Comparison of ENCODE assay signal across 12 cellular contexts in the genomic region with DNA sequence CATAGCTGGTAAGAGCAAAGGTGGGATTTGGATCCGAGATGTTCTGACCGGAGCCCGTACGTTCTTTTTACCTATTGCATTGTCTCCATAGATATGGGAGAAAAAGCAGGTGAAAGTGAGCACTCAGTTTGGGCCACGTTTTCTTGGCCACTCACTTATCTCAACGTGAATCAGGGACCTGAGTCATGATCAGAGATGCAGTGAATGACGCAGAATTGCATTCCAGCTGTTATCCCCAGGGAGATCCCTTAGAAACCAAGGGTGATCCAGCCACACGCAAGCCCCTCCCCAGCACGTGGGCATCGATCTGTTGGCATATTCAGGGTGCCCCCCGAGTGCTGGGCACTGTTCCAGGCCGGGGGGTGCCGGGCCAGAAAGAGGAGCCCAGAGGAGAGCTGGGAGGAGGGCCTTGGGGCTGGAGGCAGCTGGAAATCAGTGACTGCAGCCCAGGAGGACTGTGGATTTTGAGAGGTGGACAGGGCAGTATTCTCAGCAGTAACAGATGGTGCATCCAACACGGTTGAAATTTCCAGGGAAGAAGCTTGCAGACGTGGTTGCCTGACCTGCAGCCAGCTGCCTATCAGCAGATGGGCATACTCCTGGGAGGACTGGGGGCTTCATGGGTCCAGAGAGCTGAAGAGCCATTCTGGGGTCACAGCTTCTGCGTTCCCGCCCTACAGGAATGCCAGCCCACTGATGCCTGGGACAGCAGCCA.
DNase-seq lines count a peak whose midpoint lies in the region; ATAC-seq and TF ChIP-seq lines count a peak whose summit lies in the region.
"Had no signal": no experiment of that assay in that cellular context is flagged by ENCODE, and none has a peak within 500 bp of the region (broad histone marks: within the 10 kb centered on the region; RNA-seq: fewer than 3 reads in every experiment).

No MANE protein-coding gene starts in this region.

- H3K36me3 ChIP-seq in adipocyte (ENCODE audit: control insufficient read depth, insufficient read depth, low read length, severe bottlenecking) (peaks cover 6% of the 10 kb centered on the region), hepatocyte (replicated peaks; ENCODE audit: insufficient read depth, low read depth) (no peaks in the 10 kb centered on the region)

- no peaks in the 10 kb centered on the region for H3K79me2 ChIP-seq in hepatocyte

- no peak overlapping the region for H3K27ac ChIP-seq in hepatocyte
- no peak overlapping the region for H3K27ac ChIP-seq in right cardiac atrium (ENCODE audit: low read length)

- TF ChIP-seq CTCF in AG04449 (IDR thresholded peaks at IDR 0.05; ENCODE audit: insufficient read depth, low read length, missing control alignments): no peak
- no peak for TF ChIP-seq CTCF in foreskin fibroblast (IDR thresholded peaks at IDR 0.05; ENCODE audit: low read depth, low read length)
- TF ChIP-seq CTCF in hepatocyte (IDR thresholded peaks at IDR 0.05; ENCODE audit: poor library complexity): no peak

- H3K27me3 ChIP-seq in adipocyte (replicated peaks; ENCODE audit: control insufficient read depth, insufficient read depth, low read length) (no peaks in the 10 kb centered on the region), hepatocyte (no peaks in the 10 kb centered on the region), right cardiac atrium (ENCODE audit: control insufficient read depth, insufficient read depth) (no peaks in the 10 kb centered on the region)
- H3K27me3 ChIP-seq: BE2C had no signal

- intact Hi-C loops in right cardiac atrium (cut with DNase I): no loop called here

- H3K9me3 ChIP-seq in adipocyte (ENCODE audit: control insufficient read depth, low read length) (no peaks in the 10 kb centered on the region), hepatocyte (ENCODE audit: low read depth) (no peaks in the 10 kb centered on the region), right cardiac atrium (ENCODE audit: control insufficient read depth, low read length) (no peaks in the 10 kb centered on the region)
- H3K9me3 ChIP-seq: BE2C had no signal

- H3K4me1 ChIP-seq in adipocyte (ENCODE audit: control insufficient read depth, insufficient read depth, low read length) (peaks cover 12% of the 10 kb centered on the region), hepatocyte (ENCODE audit: insufficient read depth) (no peaks in the 10 kb centered on the region), right cardiac atrium (ENCODE audit: control insufficient read depth, insufficient read depth, low read length) (no peaks in the 10 kb centered on the region)
- H3K4me1 ChIP-seq: BE2C had no signal

- H3K9ac ChIP-seq in adipocyte (ENCODE audit: low read length): no peak overlapping the region

- H3K4me3 ChIP-seq in AG04449 (ENCODE audit: low read depth, low read length) (no peak overlapping the region), adipocyte (ENCODE audit: low read length) (no peak overlapping the region), foreskin fibroblast (ENCODE audit: low read depth in 1 of 2, low read length in 2 of 2) (no peak overlapping the region), hepatocyte (no peak overlapping the region), right cardiac atrium (ENCODE audit: low read length) (no peak overlapping the region)

- CTCF ChIA-PET in AG04449 (lab: Yijun Ruan, JAX): interaction anchor here (1.4 kb wide), 1 partner anchor 23 kb away, joined by 3 read pairs; no protein-coding TSS in a partner anchor

- DNase-seq in AG04449 (ENCODE audit: low read depth, low spot score): peak; percentile 17
- DNase-seq in HPDE6-E6E7 (ENCODE audit: extremely low spot score): peak; percentile 65
- peak; percentile 13 for DNase-seq in adipocyte (ENCODE audit: low read depth)
- DNase-seq in foreskin fibroblast: peak; percentile 6 to 28
- DNase-seq in activated T-cell treated with anti-CD3 and anti-CD28 coated beads, Interleukin-2, amount 50 U/mL, for 1 hour: no peak
- no peak for DNase-seq in hepatocyte (ENCODE audit: low spot score)
- DNase-seq in right cardiac atrium: no peak
- no peak for DNase-seq in KG1 (lab: John Stamatoyannopoulos, UW)
- DNase-seq: BE2C; erythroblast; MM.1S; stimulated activated CD4-positive, alpha-beta T cell treated with anti-CD3 and anti-CD28 coated beads, Interleukin-1b, Interleukin-23, amount 100 ng/mL, for 48 hours had no signal

- H2AFZ ChIP-seq in hepatocyte: no peak overlapping the region

- H3K9me2 ChIP-seq in hepatocyte (replicated peaks; ENCODE audit: insufficient read depth): no peaks in the 10 kb centered on the region

- WGBS in hepatocyte (ENCODE audit: low lambda C conversion rate, missing lambda C conversion rate): 87% methylated on average over 17 of the region's 17 CpGs
- WGBS in right cardiac atrium: 80% methylated on average over 17 of the region's 17 CpGs

- POLR2A ChIA-PET in AG04449 (lab: Yijun Ruan, JAX): interaction anchor here (0.9 kb wide), 1 partner anchor 10 kb away, joined by 3 read pairs; no protein-coding TSS in a partner anchor

- ATAC-seq in right cardiac atrium: no peak

- H3K4me2 ChIP-seq in hepatocyte: no peak overlapping the region

- H4K20me1 ChIP-seq in hepatocyte (ENCODE audit: insufficient read depth, poor library complexity, severe bottlenecking): no peaks in the 10 kb centered on the region

Comparison
In these comparisons a context has a peak if more than half of its experiments do, and no peak if none do; other contexts are left out.
1. DNase-seq: peak in AG04449 (single experiment), HPDE6-E6E7 (single experiment), adipocyte (single experiment) and foreskin fibroblast (2 of 2); none in activated T-cell treated with anti-CD3 and anti-CD28 coated beads, Interleukin-2, amount 50 U/mL, for 1 hour (single experiment), hepatocyte (single experiment), right cardiac atrium (0 of 3) and KG1 (single experiment).